Comparison of ENCODE assay signal across 8 cellular contexts in the genomic region with DNA sequence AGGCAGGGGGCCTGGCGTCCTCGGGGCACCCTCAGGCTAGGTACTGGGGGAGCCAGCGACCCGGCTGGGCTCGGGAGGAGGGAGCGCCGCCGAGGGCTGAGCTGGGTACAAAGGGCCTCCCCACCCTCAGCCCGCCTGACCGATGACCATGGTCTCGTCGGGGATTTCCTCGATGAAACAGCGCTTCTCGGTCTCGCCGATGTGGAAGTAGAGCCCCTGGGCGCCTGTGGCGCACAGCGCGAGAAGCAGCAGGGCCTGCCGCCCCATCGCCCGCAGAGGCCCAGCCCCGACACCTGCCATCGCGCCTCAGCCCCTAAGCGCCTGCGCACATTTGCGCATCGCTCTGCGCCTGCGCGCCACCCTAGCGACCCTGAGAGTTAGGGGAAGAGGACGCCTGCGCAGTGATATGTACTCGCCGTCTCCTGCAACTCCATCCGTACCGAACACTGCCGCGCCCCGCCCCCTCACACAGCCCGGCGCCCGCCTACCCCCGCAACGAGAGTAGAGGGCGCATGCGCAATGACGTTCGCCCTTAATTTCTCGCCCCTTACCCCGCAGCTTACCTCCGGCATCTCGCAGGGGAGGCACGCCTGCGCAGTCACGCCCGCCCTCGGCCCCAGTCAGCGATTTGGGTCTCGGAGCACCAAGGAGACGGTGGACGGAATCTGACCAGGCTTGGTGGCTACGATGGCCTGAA. TPM values are rescaled to one million over a fixed set of nuclear protein-coding genes. Genes with fewer than 3 reads are reported as not detected.
DNase-seq lines count a peak whose midpoint lies in the region; ATAC-seq and TF ChIP-seq lines count a peak whose summit lies in the region.

Gene TMED4 (minus strand): TSS at position 325 of the 697 bp plus-strand sequence. CDS start 25 bp downstream, at position 300.

- H3K4me3 ChIP-seq in dorsolateral prefrontal cortex, result peak within 1 kb of the TSS; percentile 65 to 100 (median 98)
- H3K4me3 ChIP-seq in liver (ENCODE audit: low read depth in 1 of 3, low read length in 3 of 3), result peak within 1 kb of the TSS; percentile 64 to 92 (median 66)

- WGBS in liver, result under 1% methylated on average over 67 of the region's 67 CpGs

- ATAC-seq in GM19438 (IDR thresholded peaks at IDR 0.05; ENCODE audit: low read depth, unreplicated experiment) (peak; percentile 88), HG03575 (IDR thresholded peaks at IDR 0.05; ENCODE audit: extremely low read depth, insufficient number of reproducible peaks, low FRiP score, unreplicated experiment) (peak; percentile 38)

- H3K9ac ChIP-seq in liver (ENCODE audit: low read depth in 1 of 2, low read length in 2 of 2), result peak within 1 kb of the TSS; percentile 76 to 96

- peaks cover 3% of the 10 kb centered on the region for H3K27me3 Mint-ChIP-seq in activated CD4-positive, alpha-beta memory T cell treated with anti-CD3 and anti-CD28 coated beads for 36 hours

- H3K4me1 ChIP-seq in liver (ENCODE audit: control insufficient read depth in 4 of 4, insufficient read depth in 4 of 4, low read length in 3 of 4), result peaks cover 4 to 16% (median 8%) of the 10 kb centered on the region in 4 donors

- CTCF ChIA-PET in activated CD4-positive, alpha-beta memory T cell treated with anti-CD3 and anti-CD28 coated beads for 36 hours (lab: Charles Lee), result interaction anchor here (0.7 to 3.0 kb wide), 5 partner anchors 17 to 339 kb away, joined by 3 to 17 read pairs (median 3); partner anchors contain the start of gene H2AZ2

- H3K27me3 ChIP-seq in dorsolateral prefrontal cortex (no peaks in the 10 kb centered on the region), liver (ENCODE audit: control insufficient read depth in 4 of 4, insufficient read depth in 4 of 4, low read length in 3 of 4) (no peaks in the 10 kb centered on the region)

- POLR2A ChIA-PET in activated CD4-positive, alpha-beta memory T cell treated with anti-CD3 and anti-CD28 coated beads for 36 hours (lab: Charles Lee), result interaction anchor here (0.6 to 2.9 kb wide), 20 partner anchors 9 to 530 kb away, joined by 3 to 27 read pairs (median 4); partner anchors contain the start of genes DDX56, H2AZ2, OGDH and PPIA

- H3K4me3 Mint-ChIP-seq in activated CD4-positive, alpha-beta memory T cell treated with anti-CD3 and anti-CD28 coated beads for 36 hours, result peak within 1 kb of the TSS; percentile 91

- H3K36me3 Mint-ChIP-seq in activated CD4-positive, alpha-beta memory T cell treated with anti-CD3 and anti-CD28 coated beads for 36 hours, result peaks cover 36% of the 10 kb centered on the region

- H3K9me3 Mint-ChIP-seq in activated CD4-positive, alpha-beta memory T cell treated with anti-CD3 and anti-CD28 coated beads for 36 hours, result no peaks in the 10 kb centered on the region

- DNase-seq in CD1c-positive myeloid dendritic cell (ENCODE audit: extremely low spot score) (peak; percentile 100), NCI-H82 treated with DMSO at 0.1 percent for 48 hours (lab: John Stamatoyannopoulos, UW; ENCODE audit: unreplicated experiment) (peak; percentile 100), dorsolateral prefrontal cortex (peak; percentile 98 to 99 (median 98))
- peak; percentile 100 for DNase-seq in activated CD4-positive, alpha-beta memory T cell treated with anti-CD3 and anti-CD28 coated beads for 36 hours
- DNase-seq in stimulated activated CD4-positive, alpha-beta T cell treated with anti-CD3 and anti-CD28 coated beads, Interleukin-4, amount 100 ng/mL, for 24 hours, result peak; percentile 100

- intact Hi-C loops in activated CD4-positive, alpha-beta memory T cell treated with anti-CD3 and anti-CD28 coated beads for 36 hours (cut with micrococcal nuclease), result loop anchor here (1.0 to 2.0 kb wide), 8 partner anchors 8 to 529 kb away; partner anchors contain the start of genes H2AZ2, OGDH, PPIA and PURB
- intact Hi-C loops in dorsolateral prefrontal cortex (cut with DNase I), result loop anchor here (1.0 to 10.0 kb wide), 8 partner anchors 24 to 533 kb away; partner anchors contain the start of genes PPIA (in 2 of the 2), OGDH (in 1 of the 2), PURB (in 1 of the 2) and TBRG4 (in 1 of the 2)

- peaks cover 4 to 18% (median 15%) of the 10 kb centered on the region in 4 donors for H3K36me3 ChIP-seq in liver (ENCODE audit: control insufficient read depth in 4 of 4, insufficient read depth in 3 of 4, low read depth in 1 of 4, low read length in 3 of 4)

- peak within 1 kb of the TSS; percentile 87 to 100 (median 98) for H3K27ac ChIP-seq in dorsolateral prefrontal cortex
- H3K27ac ChIP-seq in liver (ENCODE audit: low read depth in 1 of 2, low read length in 2 of 2), result peak within 1 kb of the TSS; percentile 84 to 98

- H3K9me3 ChIP-seq in liver (ENCODE audit: control insufficient read depth in 4 of 4, low read length in 3 of 4), result no peaks in the 10 kb centered on the region

- peak in 1 of 2 donors; percentile 29 for TF ChIP-seq RAD21 in liver (IDR thresholded peaks at IDR 0.05)

- TF ChIP-seq CTCF in dorsolateral prefrontal cortex (IDR thresholded peaks at IDR 0.05 in 54 of 56, conservative IDR thresholded peaks at IDR 0.05 in 2 of 56; ENCODE audit: low read depth in 1 of 56, partially characterized antibody in 56 of 56), result peak in 23 of 56 donors; percentile 3 to 51 (median 19)
- TF ChIP-seq CTCF in liver (IDR thresholded peaks at IDR 0.05; ENCODE audit: low read depth, low read length, missing input control), result no peak

- peak within 1 kb of the TSS; percentile 91 for H3K27ac Mint-ChIP-seq in activated CD4-positive, alpha-beta memory T cell treated with anti-CD3 and anti-CD28 coated beads for 36 hours

- peaks cover 29% of the 10 kb centered on the region for H3K4me1 Mint-ChIP-seq in activated CD4-positive, alpha-beta memory T cell treated with anti-CD3 and anti-CD28 coated beads for 36 hours (ENCODE audit: low read depth)

TF ChIP-seq in liver, 16 proteins besides CTCF, POLR2A, EP300 and RAD21 (continues in another document):
- TF ChIP-seq YY1 (IDR thresholded peaks at IDR 0.05) (peak; percentile 87), HNF4A (conservative IDR thresholded peaks at IDR 0.05) (peak in 1 of 2 donors; percentile 52), HNF4G (IDR thresholded peaks at IDR 0.05) (no peak), RXRA (IDR thresholded peaks at IDR 0.05) (peak in 1 of 2 donors; percentile 47), TAF1 (conservative IDR thresholded peaks at IDR 0.05) (peak; percentile 93), NR2F2 (IDR thresholded peaks at IDR 0.05) (no peak), FOXA1 (IDR thresholded peaks at IDR 0.05) (no peak), REST (IDR thresholded peaks at IDR 0.05) (peak; percentile 83), GABPA (IDR thresholded peaks at IDR 0.05 in 1 of 2, conservative IDR thresholded peaks at IDR 0.05 in 1 of 2) (peak in 1 of 2 donors; percentile 81), JUND (IDR thresholded peaks at IDR 0.05) (peak in 1 of 2 donors; percentile 28), FOXA2 (IDR thresholded peaks at IDR 0.05) (no peak)
- TF ChIP-seq, protein P1, sequence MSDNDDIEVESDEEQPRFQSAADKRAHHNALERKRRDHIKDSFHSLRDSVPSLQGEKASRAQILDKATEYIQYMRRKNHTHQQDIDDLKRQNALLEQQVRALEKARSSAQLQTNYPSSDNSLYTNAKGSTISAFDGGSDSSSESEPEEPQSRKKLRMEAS (IDR thresholded peaks at IDR 0.05), result peak; percentile 35
- TF ChIP-seq, protein P2, sequence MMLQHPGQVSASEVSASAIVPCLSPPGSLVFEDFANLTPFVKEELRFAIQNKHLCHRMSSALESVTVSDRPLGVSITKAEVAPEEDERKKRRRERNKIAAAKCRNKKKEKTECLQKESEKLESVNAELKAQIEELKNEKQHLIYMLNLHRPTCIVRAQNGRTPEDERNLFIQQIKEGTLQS (IDR thresholded peaks at IDR 0.05), result no peak
- TF ChIP-seq, protein P3, sequence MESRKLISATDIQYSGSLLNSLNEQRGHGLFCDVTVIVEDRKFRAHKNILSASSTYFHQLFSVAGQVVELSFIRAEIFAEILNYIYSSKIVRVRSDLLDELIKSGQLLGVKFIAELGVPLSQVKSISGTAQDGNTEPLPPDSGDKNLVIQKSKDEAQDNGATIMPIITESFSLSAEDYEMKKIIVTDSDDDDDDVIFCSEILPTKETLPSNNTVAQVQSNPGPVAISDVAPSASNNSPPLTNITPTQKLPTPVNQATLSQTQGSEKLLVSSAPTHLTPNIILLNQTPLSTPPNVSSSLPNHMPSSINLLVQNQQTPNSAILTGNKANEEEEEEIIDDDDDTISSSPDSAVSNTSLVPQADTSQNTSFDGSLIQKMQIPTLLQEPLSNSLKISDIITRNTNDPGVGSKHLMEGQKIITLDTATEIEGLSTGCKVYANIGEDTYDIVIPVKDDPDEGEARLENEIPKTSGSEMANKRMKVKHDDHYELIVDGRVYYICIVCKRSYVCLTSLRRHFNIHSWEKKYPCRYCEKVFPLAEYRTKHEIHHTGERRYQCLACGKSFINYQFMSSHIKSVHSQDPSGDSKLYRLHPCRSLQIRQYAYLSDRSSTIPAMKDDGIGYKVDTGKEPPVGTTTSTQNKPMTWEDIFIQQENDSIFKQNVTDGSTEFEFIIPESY (IDR thresholded peaks at IDR 0.05), result peak; percentile 84

RNA-seq across cellular contexts. Expression of gene TMED4, which starts in this region (rescaled TPM):
- 10 to 100 TPM; 74.8 to 79.1 TPM for total RNA-seq in activated CD4-positive, alpha-beta memory T cell treated with anti-CD3 and anti-CD28 coated beads for 36 hours
- total RNA-seq in dorsolateral prefrontal cortex (10 to 100 TPM; 53.4 to 91.7 (median 69.9) TPM), liver (10 to 100 TPM; 46.5 to 97.1 TPM)
- 10 to 100 TPM; 26.9 to 47.4 TPM for polyA plus RNA-seq in liver

Comparison
In these comparisons a context has a peak if more than half of its experiments do, and no peak if none do; other contexts are left out.
1. Peak in every context shown above with its lines: DNase-seq, ATAC-seq, H3K4me3 ChIP-seq and H3K27ac ChIP-seq.